In genomic region chr10:99630439-99630838, GRCh38 we compare ENCODE assay signal across 1 cellular context.
TF ChIP-seq lines count a peak whose summit lies in the region.

No MANE protein-coding gene starts in this region.

TF ChIP-seq in GM23338, 12 proteins besides CTCF, POLR2A, EP300 and RAD21:
- TF ChIP-seq, protein P1, sequence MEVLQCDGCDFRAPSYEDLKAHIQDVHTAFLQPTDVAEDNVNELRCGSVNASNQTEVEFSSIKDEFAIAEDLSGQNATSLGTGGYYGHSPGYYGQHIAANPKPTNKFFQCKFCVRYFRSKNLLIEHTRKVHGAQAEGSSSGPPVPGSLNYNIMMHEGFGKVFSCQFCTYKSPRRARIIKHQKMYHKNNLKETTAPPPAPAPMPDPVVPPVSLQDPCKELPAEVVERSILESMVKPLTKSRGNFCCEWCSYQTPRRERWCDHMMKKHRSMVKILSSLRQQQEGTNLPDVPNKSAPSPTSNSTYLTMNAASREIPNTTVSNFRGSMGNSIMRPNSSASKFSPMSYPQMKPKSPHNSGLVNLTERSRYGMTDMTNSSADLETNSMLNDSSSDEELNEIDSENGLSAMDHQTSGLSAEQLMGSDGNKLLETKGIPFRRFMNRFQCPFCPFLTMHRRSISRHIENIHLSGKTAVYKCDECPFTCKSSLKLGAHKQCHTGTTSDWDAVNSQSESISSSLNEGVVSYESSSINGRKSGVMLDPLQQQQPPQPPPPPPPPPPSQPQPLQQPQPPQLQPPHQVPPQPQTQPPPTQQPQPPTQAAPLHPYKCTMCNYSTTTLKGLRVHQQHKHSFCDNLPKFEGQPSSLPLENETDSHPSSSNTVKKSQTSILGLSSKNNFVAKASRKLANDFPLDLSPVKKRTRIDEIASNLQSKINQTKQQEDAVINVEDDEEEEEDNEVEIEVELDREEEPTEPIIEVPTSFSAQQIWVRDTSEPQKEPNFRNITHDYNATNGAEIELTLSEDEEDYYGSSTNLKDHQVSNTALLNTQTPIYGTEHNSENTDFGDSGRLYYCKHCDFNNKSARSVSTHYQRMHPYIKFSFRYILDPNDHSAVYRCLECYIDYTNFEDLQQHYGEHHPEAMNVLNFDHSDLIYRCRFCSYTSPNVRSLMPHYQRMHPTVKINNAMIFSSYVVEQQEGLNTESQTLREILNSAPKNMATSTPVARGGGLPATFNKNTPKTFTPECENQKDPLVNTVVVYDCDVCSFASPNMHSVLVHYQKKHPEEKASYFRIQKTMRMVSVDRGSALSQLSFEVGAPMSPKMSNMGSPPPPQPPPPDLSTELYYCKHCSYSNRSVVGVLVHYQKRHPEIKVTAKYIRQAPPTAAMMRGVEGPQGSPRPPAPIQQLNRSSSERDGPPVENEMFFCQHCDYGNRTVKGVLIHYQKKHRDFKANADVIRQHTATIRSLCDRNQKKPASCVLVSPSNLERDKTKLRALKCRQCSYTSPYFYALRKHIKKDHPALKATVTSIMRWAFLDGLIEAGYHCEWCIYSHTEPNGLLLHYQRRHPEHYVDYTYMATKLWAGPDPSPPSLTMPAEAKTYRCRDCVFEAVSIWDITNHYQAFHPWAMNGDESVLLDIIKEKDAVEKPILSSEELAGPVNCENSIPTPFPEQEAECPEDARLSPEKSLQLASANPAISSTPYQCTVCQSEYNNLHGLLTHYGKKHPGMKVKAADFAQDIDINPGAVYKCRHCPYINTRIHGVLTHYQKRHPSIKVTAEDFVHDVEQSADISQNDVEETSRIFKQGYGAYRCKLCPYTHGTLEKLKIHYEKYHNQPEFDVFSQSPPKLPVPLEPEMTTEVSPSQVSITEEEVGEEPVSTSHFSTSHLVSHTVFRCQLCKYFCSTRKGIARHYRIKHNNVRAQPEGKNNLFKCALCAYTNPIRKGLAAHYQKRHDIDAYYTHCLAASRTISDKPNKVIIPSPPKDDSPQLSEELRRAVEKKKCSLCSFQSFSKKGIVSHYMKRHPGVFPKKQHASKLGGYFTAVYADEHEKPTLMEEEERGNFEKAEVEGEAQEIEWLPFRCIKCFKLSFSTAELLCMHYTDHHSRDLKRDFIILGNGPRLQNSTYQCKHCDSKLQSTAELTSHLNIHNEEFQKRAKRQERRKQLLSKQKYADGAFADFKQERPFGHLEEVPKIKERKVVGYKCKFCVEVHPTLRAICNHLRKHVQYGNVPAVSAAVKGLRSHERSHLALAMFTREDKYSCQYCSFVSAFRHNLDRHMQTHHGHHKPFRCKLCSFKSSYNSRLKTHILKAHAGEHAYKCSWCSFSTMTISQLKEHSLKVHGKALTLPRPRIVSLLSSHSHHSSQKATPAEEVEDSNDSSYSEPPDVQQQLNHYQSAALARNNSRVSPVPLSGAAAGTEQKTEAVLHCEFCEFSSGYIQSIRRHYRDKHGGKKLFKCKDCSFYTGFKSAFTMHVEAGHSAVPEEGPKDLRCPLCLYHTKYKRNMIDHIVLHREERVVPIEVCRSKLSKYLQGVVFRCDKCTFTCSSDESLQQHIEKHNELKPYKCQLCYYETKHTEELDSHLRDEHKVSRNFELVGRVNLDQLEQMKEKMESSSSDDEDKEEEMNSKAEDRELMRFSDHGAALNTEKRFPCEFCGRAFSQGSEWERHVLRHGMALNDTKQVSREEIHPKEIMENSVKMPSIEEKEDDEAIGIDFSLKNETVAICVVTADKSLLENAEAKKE (CRISPR knock-in tag; IDR thresholded peaks at IDR 0.05) = no peak
- TF ChIP-seq ZNF331 (CRISPR knock-in tag; IDR thresholded peaks at IDR 0.05; ENCODE audit: low read depth) = no peak
- TF ChIP-seq, protein P2, sequence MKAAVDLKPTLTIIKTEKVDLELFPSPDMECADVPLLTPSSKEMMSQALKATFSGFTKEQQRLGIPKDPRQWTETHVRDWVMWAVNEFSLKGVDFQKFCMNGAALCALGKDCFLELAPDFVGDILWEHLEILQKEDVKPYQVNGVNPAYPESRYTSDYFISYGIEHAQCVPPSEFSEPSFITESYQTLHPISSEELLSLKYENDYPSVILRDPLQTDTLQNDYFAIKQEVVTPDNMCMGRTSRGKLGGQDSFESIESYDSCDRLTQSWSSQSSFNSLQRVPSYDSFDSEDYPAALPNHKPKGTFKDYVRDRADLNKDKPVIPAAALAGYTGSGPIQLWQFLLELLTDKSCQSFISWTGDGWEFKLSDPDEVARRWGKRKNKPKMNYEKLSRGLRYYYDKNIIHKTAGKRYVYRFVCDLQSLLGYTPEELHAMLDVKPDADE (IDR thresholded peaks at IDR 0.05) = no peak
- TF ChIP-seq CREB1 (CRISPR knock-in tag; IDR thresholded peaks at IDR 0.05; ENCODE audit: low read depth) = no peak
- no peak for TF ChIP-seq JUNB (IDR thresholded peaks at IDR 0.05; ENCODE audit: unreplicated experiment)
- no peak for TF ChIP-seq STAT1 (IDR thresholded peaks at IDR 0.05; ENCODE audit: unreplicated experiment)
- TF ChIP-seq POLR2AphosphoS5 (IDR thresholded peaks at IDR 0.05; ENCODE audit: low read depth) = no peak
- no peak for TF ChIP-seq EZH2 (IDR thresholded peaks at IDR 0.05; ENCODE audit: low read depth, unreplicated experiment)
- TF ChIP-seq NANOG (IDR thresholded peaks at IDR 0.05; ENCODE audit: borderline replicate concordance) = no peak
- TF ChIP-seq REST (IDR thresholded peaks at IDR 0.05; ENCODE audit: unreplicated experiment) = no peak
- no peak for TF ChIP-seq ZNF114 (CRISPR knock-in tag; IDR thresholded peaks at IDR 0.05)
- TF ChIP-seq EZH2phosphoT487 (IDR thresholded peaks at IDR 0.05; ENCODE audit: unreplicated experiment) = no peak
TF ChIP-seq in GM23338: peak in this region for 0.
